In genomic region chr6:6724319-6725119, GRCh38 we compare ENCODE assay signal across 8 cellular contexts.
A peak's percentile ranks its signal among the peaks of the same experiment; 100 is the strongest.
DNase-seq lines count a peak whose midpoint lies in the region; ATAC-seq and TF ChIP-seq lines count a peak whose summit lies in the region.

No MANE protein-coding gene starts in this region.

- no peak for TF ChIP-seq CTCF in coronary artery (IDR thresholded peaks at IDR 0.05)

- peak overlapping the region; percentile 68 for H3K4me3 ChIP-seq in coronary artery

- peak; percentile 61 for DNase-seq in ACHN
- DNase-seq in NCI-H2171 treated with DMSO at 0.1 percent for 48 hours (lab: John Stamatoyannopoulos, UW) = peak; percentile 75
- DNase-seq in activated CD4-positive, alpha-beta T cell treated with anti-CD3 and anti-CD28 coated beads for 48 hours = peak; percentile 71
- no peak for DNase-seq in coronary artery (ENCODE audit: low spot score)
- peak; percentile 80 for DNase-seq in left lobe of liver (ENCODE audit: low spot score)
- peak; percentile 67 to 69 for DNase-seq in stimulated activated CD4-positive, alpha-beta T cell treated with anti-CD3 and anti-CD28 coated beads, Interleukin-2, amount 100 ng/mL, for 24 hours

- H3K27ac ChIP-seq in coronary artery = peak overlapping the region; percentile 52 to 83

- in situ Hi-C loops in ACHN (cut with HindIII; ENCODE audit: low pct_ligation_motif_present, low pct_unique_long_range_greater_than_20kb, low sequenced_read_pairs) = no loop called here

- peak; percentile 80 for ATAC-seq in GM18868 (IDR thresholded peaks at IDR 0.05; ENCODE audit: unreplicated experiment)
- peak; percentile 87 for ATAC-seq in left lobe of liver
- no peak for ATAC-seq in GM21576 (IDR thresholded peaks at IDR 0.05; ENCODE audit: unreplicated experiment)
